In genomic region chr19:1249298-1249989, GRCh38 we compare ENCODE assay signal across 8 cellular contexts. TPM values are rescaled to one million over a fixed set of nuclear protein-coding genes. Genes with fewer than 3 reads are reported as not detected.
DNase-seq lines count a peak whose midpoint lies in the region; ATAC-seq and TF ChIP-seq lines count a peak whose summit lies in the region.

No MANE protein-coding gene starts in this region.

- H3K27ac ChIP-seq in adrenal gland (peak overlapping the region; percentile 60 to 100 (median 99)), upper lobe of right lung (peak overlapping the region; percentile 98)

- H3K27me3 ChIP-seq in adrenal gland (no peaks in the 10 kb centered on the region), upper lobe of right lung (no peaks in the 10 kb centered on the region)

- H3K4me1 Mint-ChIP-seq in progenitor cell of endocrine pancreas (ENCODE audit: low read depth), result peaks cover 9% of the 10 kb centered on the region

- TF ChIP-seq POLR2A in GM10847 (IDR thresholded peaks at IDR 0.05; ENCODE audit: extremely low read depth, insufficient read length) (peak; percentile 61), adrenal gland (IDR thresholded peaks at IDR 0.05) (peak; percentile 92)

- no peaks in the 10 kb centered on the region for H3K9me3 Mint-ChIP-seq in progenitor cell of endocrine pancreas (ENCODE audit: low read depth)

- H3K4me1 ChIP-seq in adrenal gland (replicated peaks in 1 of 2) (peaks cover 51 to 55% of the 10 kb centered on the region in 2 donors), upper lobe of right lung (peaks cover 36% of the 10 kb centered on the region)

- DNase-seq in NCI-H146 (lab: John Stamatoyannopoulos, UW) (peak; percentile 88), SW480 (ENCODE audit: low spot score) (peak; percentile 83), adrenal gland (peak; percentile 92 to 97 (median 95)), left cardiac atrium (peak; percentile 94), progenitor cell of endocrine pancreas (ENCODE audit: low spot score, unreplicated experiment) (peak; percentile 90), upper lobe of right lung (peak; percentile 97)

- H3K4me3 Mint-ChIP-seq in progenitor cell of endocrine pancreas (ENCODE audit: low read depth), result peak overlapping the region; percentile 75

- 0 to 1% (median 1%) methylated on average over 39 to 102 of the region's 102 CpGs for WGBS in adrenal gland, 4 donors

- H3K36me3 ChIP-seq in adrenal gland (replicated peaks in 1 of 2), result peaks cover 0 to 21% of the 10 kb centered on the region in 2 donors
- peaks cover 13% of the 10 kb centered on the region for H3K36me3 ChIP-seq in upper lobe of right lung

- intact Hi-C loops in adrenal gland (cut with DNase I), result no loop called here
- intact Hi-C loops in left cardiac atrium (cut with DNase I), result no loop called here
- intact Hi-C loops in upper lobe of right lung (cut with DNase I), result no loop called here

- H3K27ac Mint-ChIP-seq in progenitor cell of endocrine pancreas, result peak overlapping the region; percentile 84

- peaks cover 7% of the 10 kb centered on the region for H3K36me3 Mint-ChIP-seq in progenitor cell of endocrine pancreas (ENCODE audit: insufficient read depth)

- H3K4me3 ChIP-seq in adrenal gland, result peak overlapping the region in 3 of 4 donors; percentile 48 to 92 (median 86)
- H3K4me3 ChIP-seq in upper lobe of right lung, result peak overlapping the region; percentile 81

- no peaks in the 10 kb centered on the region for H3K9me3 ChIP-seq in adrenal gland (replicated peaks in 1 of 3)
- H3K9me3 ChIP-seq in upper lobe of right lung, result no peaks in the 10 kb centered on the region

- ATAC-seq in HG02759 (IDR thresholded peaks at IDR 0.05; ENCODE audit: unreplicated experiment) (peak; percentile 57), left cardiac atrium (peak; percentile 5 to 31), upper lobe of right lung (peak; percentile 50)

- H3K27me3 Mint-ChIP-seq in progenitor cell of endocrine pancreas, result no peaks in the 10 kb centered on the region

- TF ChIP-seq CTCF in adrenal gland (IDR thresholded peaks at IDR 0.05) (no peak), progenitor cell of endocrine pancreas (IDR thresholded peaks at IDR 0.05; ENCODE audit: unreplicated experiment) (no peak), upper lobe of right lung (IDR thresholded peaks at IDR 0.05) (no peak)

RNA-seq across cellular contexts. Expression of gene MIDN, which starts 1.1 kb away (rescaled TPM):
- total RNA-seq in adrenal gland (100 to 1,000 TPM in 5 of 8 donors, 10 to 100 TPM in 3; 20.0 to 189 (median 113) TPM), left cardiac atrium (100 to 1,000 TPM in 1 of 2 donors, 10 to 100 TPM in 1; 58.7 to 148 TPM), progenitor cell of endocrine pancreas (187 and 193 TPM in 2 replicates), upper lobe of right lung (135 TPM)
- polyA plus RNA-seq in adrenal gland, result 10 to 100 TPM; 15.5 to 73.0 (median 46.8) TPM

RNA-seq across cellular contexts. Expression of gene ATP5F1D, which starts 7.9 kb away (rescaled TPM):
- total RNA-seq in adrenal gland, result 100 to 1,000 TPM in 7 of 8 donors, 10 to 100 TPM in 1; 80.2 to 435 (median 229) TPM
- polyA plus RNA-seq in adrenal gland, result 1,000 to 10,000 TPM in 1 of 3 donors, 100 to 1,000 TPM in 1, 10 to 100 TPM in 1; 15.6 to 1,534 (median 925) TPM
- total RNA-seq in left cardiac atrium, result 100 to 1,000 TPM; 540 to 639 TPM
- 107 and 117 TPM in 2 replicates for total RNA-seq in progenitor cell of endocrine pancreas
- total RNA-seq in upper lobe of right lung, result 126 TPM

RNA-seq across cellular contexts. Expression of gene CBARP, which starts 11.6 kb away (rescaled TPM):
- total RNA-seq in adrenal gland, result 1 to 10 TPM in 6 of 8 donors, not detected in 2; 1.0 to 5.0 (median 1.8) TPM
- polyA plus RNA-seq in adrenal gland, result 1 to 10 TPM in 2 of 3 donors, under 1 TPM in 1; 0.09 to 9.3 (median 2.2) TPM
- total RNA-seq in left cardiac atrium, result 1 to 10 TPM; 1.6 to 3.8 TPM
- 12.4 and 13.0 TPM in 2 replicates for total RNA-seq in progenitor cell of endocrine pancreas
- 1.0 TPM for total RNA-seq in upper lobe of right lung

RNA-seq across cellular contexts. Expression of gene CIRBP, which starts 19.7 kb away (rescaled TPM):
- 1,000 to 10,000 TPM in 1 of 8 donors, 100 to 1,000 TPM in 7; 317 to 1,164 (median 685) TPM for total RNA-seq in adrenal gland
- polyA plus RNA-seq in adrenal gland, result 100 to 1,000 TPM; 360 to 990 (median 737) TPM
- 100 to 1,000 TPM; 229 to 379 TPM for total RNA-seq in left cardiac atrium
- 462 and 465 TPM in 2 replicates for total RNA-seq in progenitor cell of endocrine pancreas
- 322 TPM for total RNA-seq in upper lobe of right lung

RNA-seq across cellular contexts. Expression of gene FAM174C, which starts 25.9 kb away (rescaled TPM):
- total RNA-seq in adrenal gland (100 to 1,000 TPM in 3 of 8 donors, 10 to 100 TPM in 5; 67.4 to 279 (median 86.5) TPM), left cardiac atrium (10 to 100 TPM; 19.2 to 21.4 TPM), progenitor cell of endocrine pancreas (30.0 and 31.8 TPM in 2 replicates), upper lobe of right lung (41.4 TPM)
- 100 to 1,000 TPM in 2 of 3 donors, 1 to 10 TPM in 1; 3.8 to 139 (median 123) TPM for polyA plus RNA-seq in adrenal gland

Comparison
In these comparisons a context has a peak if more than half of its experiments do, and no peak if none do; other contexts are left out.
1. Peak in every context shown above with its lines: DNase-seq, ATAC-seq, H3K4me3 ChIP-seq and H3K27ac ChIP-seq.